Comparison of ENCODE assay signal across 8 cellular contexts in genomic region chr13:50916701-50917184, GRCh38. TPM values are rescaled to one million over a fixed set of nuclear protein-coding genes. Genes with fewer than 3 reads are reported as not detected.
A peak's percentile ranks its signal among the peaks of the same experiment; 100 is the strongest.
DNase-seq lines count a peak whose midpoint lies in the region; ATAC-seq and TF ChIP-seq lines count a peak whose summit lies in the region.

No MANE protein-coding gene starts in this region.

- H3K4me1 Mint-ChIP-seq in activated T-helper 17 cell treated with anti-CD3 and anti-CD28 coated beads, Interleukin-2, amount 50 U/mL, for 72 hours, result peaks cover 40% of the 10 kb centered on the region
- H3K4me1 Mint-ChIP-seq in naive thymus-derived CD8-positive, alpha-beta T cell, result peaks cover 36 to 87% (median 70%) of the 10 kb centered on the region in 4 donors

- H3K27me3 Mint-ChIP-seq in activated T-helper 17 cell treated with anti-CD3 and anti-CD28 coated beads, Interleukin-2, amount 50 U/mL, for 72 hours, result no peaks in the 10 kb centered on the region
- no peaks in the 10 kb centered on the region for H3K27me3 Mint-ChIP-seq in naive thymus-derived CD8-positive, alpha-beta T cell

- peak overlapping the region; percentile 83 for H3K27ac Mint-ChIP-seq in activated T-helper 17 cell treated with anti-CD3 and anti-CD28 coated beads, Interleukin-2, amount 50 U/mL, for 72 hours
- peak overlapping the region; percentile 41 to 97 (median 88) for H3K27ac Mint-ChIP-seq in naive thymus-derived CD8-positive, alpha-beta T cell

- peaks cover under 1% of the 10 kb centered on the region for H3K9me3 Mint-ChIP-seq in activated T-helper 17 cell treated with anti-CD3 and anti-CD28 coated beads, Interleukin-2, amount 50 U/mL, for 72 hours
- H3K9me3 Mint-ChIP-seq in naive thymus-derived CD8-positive, alpha-beta T cell, result peaks cover 0 to 7% (median 0%) of the 10 kb centered on the region in 9 donors

- ATAC-seq in HG03139 (IDR thresholded peaks at IDR 0.05; ENCODE audit: unreplicated experiment) (peak; percentile 34), HG03045 (IDR thresholded peaks at IDR 0.05; ENCODE audit: unreplicated experiment) (no peak), GM21723 (IDR thresholded peaks at IDR 0.05; ENCODE audit: unreplicated experiment) (no peak)
- no peak for ATAC-seq in activated T-helper 17 cell treated with anti-CD3 and anti-CD28 coated beads, Interleukin-2, amount 50 U/mL, for 72 hours (replicated peaks)
- peak in 1 of 2 donors; percentile 23 for ATAC-seq in naive thymus-derived CD8-positive, alpha-beta T cell

- peak overlapping the region; percentile 57 for H3K4me3 Mint-ChIP-seq in activated T-helper 17 cell treated with anti-CD3 and anti-CD28 coated beads, Interleukin-2, amount 50 U/mL, for 72 hours
- peak overlapping the region; percentile 64 to 85 (median 80) for H3K4me3 Mint-ChIP-seq in naive thymus-derived CD8-positive, alpha-beta T cell

- DNase-seq in GM10266 (ENCODE audit: extremely low spot score) (peak; percentile 15), HPDE6-E6E7 (ENCODE audit: extremely low spot score) (no peak)
- peak in 1 of 10 donors; percentile 15 for DNase-seq in naive thymus-derived CD8-positive, alpha-beta T cell
- no peak for DNase-seq in stimulated activated CD4-positive, alpha-beta T cell treated with anti-CD3 and anti-CD28 coated beads, Interleukin-4, amount 100 ng/mL, for 24 hours

- H3K36me3 Mint-ChIP-seq in activated T-helper 17 cell treated with anti-CD3 and anti-CD28 coated beads, Interleukin-2, amount 50 U/mL, for 72 hours (ENCODE audit: low read depth), result no peaks in the 10 kb centered on the region
- H3K36me3 Mint-ChIP-seq in naive thymus-derived CD8-positive, alpha-beta T cell, result peaks cover 0 to 20% (median 8%) of the 10 kb centered on the region in 3 donors

- POLR2A ChIA-PET in naive thymus-derived CD8-positive, alpha-beta T cell (lab: Charles Lee), result interaction anchor here (0.7 to 1.3 kb wide), 2 partner anchors 792 to 1667 kb away, joined by 3 to 5 read pairs; no protein-coding TSS in a partner anchor

- TF ChIP-seq CTCF in GM10266 (IDR thresholded peaks at IDR 0.05; ENCODE audit: control insufficient read depth, insufficient read depth, low read depth, missing control alignments), result no peak

RNA-seq across cellular contexts. Expression of gene RNASEH2B, which starts 7.2 kb away (rescaled TPM):
- total RNA-seq in activated T-helper 17 cell treated with anti-CD3 and anti-CD28 coated beads, Interleukin-2, amount 50 U/mL, for 72 hours, result 10 to 100 TPM; 29.8 to 58.7 TPM
- 10 to 100 TPM; 78.5 to 98.3 TPM for total RNA-seq in naive thymus-derived CD8-positive, alpha-beta T cell
- 100 to 1,000 TPM; 101 to 118 (median 113) TPM for polyA plus RNA-seq in naive thymus-derived CD8-positive, alpha-beta T cell
